ENCODE assay signal across 13 cellular contexts in genomic region chr11:61775606-61776554, GRCh38. TPM values are rescaled to one million over a fixed set of nuclear protein-coding genes. Genes with fewer than 3 reads are reported as not detected.
DNase-seq lines count a peak whose midpoint lies in the region; ATAC-seq and TF ChIP-seq lines count a peak whose summit lies in the region.
"Had no signal": no experiment of that assay in that cellular context is flagged by ENCODE, and none has a peak within 500 bp of the region (broad histone marks: within the 10 kb centered on the region; RNA-seq: fewer than 3 reads in every experiment).

No MANE protein-coding gene starts in this region.

- WGBS in neuronal stem cell (ENCODE audit: extremely low coverage in 2 of 2, insufficient read length in 2 of 2, insufficient replicate concordance in 1 of 2), 2 donors, result 100% methylated on average over 2 of the region's 20 CpGs; no CpG with 5 or more reads in 1 of the 2 donors

- no peak overlapping the region for H3K27ac Mint-ChIP-seq in CD4-positive, alpha-beta T cell
- peak overlapping the region; percentile 28 to 79 for H3K27ac Mint-ChIP-seq in effector memory CD8-positive, alpha-beta T cell
- H3K27ac Mint-ChIP-seq: activated CD8-positive, alpha-beta memory T cell treated with anti-CD3 and anti-CD28 coated beads, Interleukin-2, amount 10 ng/mL, durations not matched to agents 7 days and 5 days had no signal

- H3K4me2 ChIP-seq in neuronal stem cell (ENCODE audit: insufficient read depth, low read length, poor library complexity, severe bottlenecking), result no peak overlapping the region

- no peak for DNase-seq in CD4-positive, alpha-beta T cell
- peak in 2 of 3 experiments; percentile 23 to 32 for DNase-seq in effector memory CD8-positive, alpha-beta T cell
- DNase-seq in neuronal stem cell (ENCODE audit: low spot score) (no peak), NCI-H1930 (lab: John Stamatoyannopoulos, UW) (no peak), DMS79 treated with DMSO at 0.1 percent for 48 hours (lab: John Stamatoyannopoulos, UW) (no peak), T1000 (lab: John Stamatoyannopoulos, UW) (no peak)
- DNase-seq: NCI-H1694, occipital lobe had no signal

- peak overlapping the region; percentile 53 for H3K4ac ChIP-seq in neuronal stem cell (ENCODE audit: low read length)

- H4K91ac ChIP-seq in neuronal stem cell (ENCODE audit: low read depth, low read length, poor library complexity), result peak overlapping the region; percentile 5

- peak overlapping the region; percentile 65 for H3K23ac ChIP-seq in neuronal stem cell (ENCODE audit: low read depth, low read length, poor library complexity)

- H3K36me3 ChIP-seq in HEK293 (ENCODE audit: control insufficient read depth in 2 of 2, insufficient read depth in 1 of 2, low read length in 2 of 2) (peaks cover 0 to 4% of the 10 kb centered on the region in 2 experiments; a peak in 1 of 3 replicates), neuronal stem cell (replicated peaks in 1 of 2; ENCODE audit: control insufficient read depth in 2 of 2, insufficient read depth in 2 of 2, low read length in 2 of 2) (peaks cover 0 to 17% of the 10 kb centered on the region in 2 donors)
- H3K36me3 ChIP-seq: thyroid gland had no signal

- H3K79me1 ChIP-seq in neuronal stem cell (ENCODE audit: low read depth, low read length), result peaks cover 3% of the 10 kb centered on the region

- peak overlapping the region; percentile 94 for H2AK5ac ChIP-seq in neuronal stem cell (ENCODE audit: low read depth, low read length)

- H3K4me3 ChIP-seq in HEK293 (ENCODE audit: low read depth, low read length) (no peak overlapping the region), neuronal stem cell (ENCODE audit: low read length in 2 of 2) (peak overlapping the region in 1 of 2 donors; percentile 36)
- H3K4me3 ChIP-seq: Peyer's patch, thyroid gland had no signal

- H3K36me3 Mint-ChIP-seq in CD4-positive, alpha-beta T cell (ENCODE audit: low read depth), result no peaks in the 10 kb centered on the region
- H3K36me3 Mint-ChIP-seq in effector memory CD8-positive, alpha-beta T cell (ENCODE audit: insufficient read depth), result peaks cover 9% of the 10 kb centered on the region
- H3K36me3 Mint-ChIP-seq: activated CD8-positive, alpha-beta memory T cell treated with anti-CD3 and anti-CD28 coated beads, Interleukin-2, amount 10 ng/mL, durations not matched to agents 7 days and 5 days had no signal

- no peak overlapping the region for H4K8ac ChIP-seq in neuronal stem cell (ENCODE audit: low read depth, low read length)

- H2BK120ac ChIP-seq in neuronal stem cell (ENCODE audit: low read depth, low read length), result peak overlapping the region; percentile 31

- H3K4me1 Mint-ChIP-seq in CD4-positive, alpha-beta T cell (ENCODE audit: low read depth), result peaks cover 16% of the 10 kb centered on the region
- peaks cover 33 to 45% of the 10 kb centered on the region in 2 donors for H3K4me1 Mint-ChIP-seq in effector memory CD8-positive, alpha-beta T cell (ENCODE audit: low read depth in 2 of 2)

- H2AFZ ChIP-seq in neuronal stem cell (ENCODE audit: low read length), result no peak overlapping the region

- no peak overlapping the region for H3K14ac ChIP-seq in neuronal stem cell (ENCODE audit: low read length)

- H3K9me3 Mint-ChIP-seq in CD4-positive, alpha-beta T cell, result no peaks in the 10 kb centered on the region
- no peaks in the 10 kb centered on the region for H3K9me3 Mint-ChIP-seq in effector memory CD8-positive, alpha-beta T cell

- intact Hi-C loops in CD4-positive, alpha-beta T cell (cut with DNase I, micrococcal nuclease), result no loop called here

- peak overlapping the region; percentile 64 for H3K18ac ChIP-seq in neuronal stem cell (ENCODE audit: low read length)

- peak overlapping the region; percentile 20 for H2BK15ac ChIP-seq in neuronal stem cell (ENCODE audit: low read length)

- CTCF ChIA-PET in CD4-positive, alpha-beta T cell (lab: Charles Lee), result no interaction called here
- CTCF ChIA-PET in HEK293 (lab: Yijun Ruan, JAX), result interaction anchor here (0.7 to 2.0 kb wide), 6 partner anchors 13 to 615 kb away, joined by 3 to 11 read pairs (median 6); no protein-coding TSS in a partner anchor

- H3K27ac ChIP-seq in CD4-positive, alpha-beta T cell (ENCODE audit: low read depth, low read length), result no peak overlapping the region
- H3K27ac ChIP-seq in HEK293 (ENCODE audit: extremely low read depth, low read depth, low read length) (no peak overlapping the region), neuronal stem cell (replicated peaks; ENCODE audit: low read length) (peak overlapping the region; percentile 17)
- H3K27ac ChIP-seq: Peyer's patch, thyroid gland had no signal

- no peak for ATAC-seq in CD4-positive, alpha-beta T cell (ENCODE audit: poor library complexity)
- ATAC-seq in effector memory CD8-positive, alpha-beta T cell (replicated peaks), result peak; percentile 51
- no peak for ATAC-seq in GM19397 (IDR thresholded peaks at IDR 0.05; ENCODE audit: unreplicated experiment)

- H2BK5ac ChIP-seq in neuronal stem cell (ENCODE audit: low read length), result peak overlapping the region; percentile 82

- POLR2A ChIA-PET in CD4-positive, alpha-beta T cell (lab: Charles Lee), result interaction anchor here (0.9 kb wide), 1 partner anchor 12 kb away, joined by 3 read pairs; no protein-coding TSS in a partner anchor
- POLR2A ChIA-PET in HEK293 (lab: Yijun Ruan, JAX), result no interaction called here

- H3K4me3 Mint-ChIP-seq in CD4-positive, alpha-beta T cell, result peak overlapping the region; percentile 68
- H3K4me3 Mint-ChIP-seq in effector memory CD8-positive, alpha-beta T cell, result peak overlapping the region; percentile 59 to 68
- H3K4me3 Mint-ChIP-seq: activated CD8-positive, alpha-beta memory T cell treated with anti-CD3 and anti-CD28 coated beads, Interleukin-2, amount 10 ng/mL, durations not matched to agents 7 days and 5 days had no signal

- H3K27me3 Mint-ChIP-seq in CD4-positive, alpha-beta T cell, result no peaks in the 10 kb centered on the region
- H3K27me3 Mint-ChIP-seq in effector memory CD8-positive, alpha-beta T cell, result no peaks in the 10 kb centered on the region

- no peaks in the 10 kb centered on the region for H3K27me3 ChIP-seq in CD4-positive, alpha-beta T cell (ENCODE audit: control insufficient read depth, insufficient read depth, low read length)
- H3K27me3 ChIP-seq in neuronal stem cell (ENCODE audit: control insufficient read depth in 3 of 3, insufficient read depth in 3 of 3, low read depth in 1 of 3, low read length in 3 of 3), result no peaks in the 10 kb centered on the region
- H3K27me3 ChIP-seq: Peyer's patch, thyroid gland had no signal

- H3K4me1 ChIP-seq in HEK293 (ENCODE audit: control insufficient read depth, insufficient read depth, low read length) (no peaks in the 10 kb centered on the region), neuronal stem cell (ENCODE audit: control insufficient read depth in 2 of 2, insufficient read depth in 1 of 2, low read depth in 1 of 2, low read length in 2 of 2) (peaks cover 19 to 27% of the 10 kb centered on the region in 2 donors)

- H3K9ac ChIP-seq in neuronal stem cell (ENCODE audit: low read depth, low read length, poor library complexity), result peak overlapping the region; percentile 64

- H2BK12ac ChIP-seq in neuronal stem cell (ENCODE audit: low read length), result peak overlapping the region; percentile 22

- no peaks in the 10 kb centered on the region for H3K9me3 ChIP-seq in CD4-positive, alpha-beta T cell (ENCODE audit: control insufficient read depth, low read length)
- no peaks in the 10 kb centered on the region for H3K9me3 ChIP-seq in HEK293 (ENCODE audit: control insufficient read depth, insufficient read depth, low read depth, low read length)
- peaks cover 0 to 2% of the 10 kb centered on the region in 2 donors for H3K9me3 ChIP-seq in neuronal stem cell (replicated peaks in 1 of 2; ENCODE audit: control insufficient read depth in 2 of 2, insufficient read depth in 1 of 2, low read depth in 1 of 2, low read length in 2 of 2)
- H3K9me3 ChIP-seq: Peyer's patch, thyroid gland had no signal

- TF ChIP-seq CTCF in CD4-positive, alpha-beta T cell (IDR thresholded peaks at IDR 0.05), result no peak
- TF ChIP-seq CTCF in HEK293 (tag by site-specific recombination; IDR thresholded peaks at IDR 0.05), result no peak

TF ChIP-seq in HEK293, 187 proteins besides CTCF, POLR2A, EP300 and RAD21 (continues in another document):
- peak; percentile 39; the same call in 1 of the 2 replicates for TF ChIP-seq KLF9 (tag by site-specific recombination; IDR thresholded peaks at IDR 0.05; ENCODE audit: low read depth)
- peak; percentile 100 for TF ChIP-seq ZFHX2 (tag by site-specific recombination; conservative IDR thresholded peaks at IDR 0.05)
- TF ChIP-seq ATF2 (tag by site-specific recombination; IDR thresholded peaks at IDR 0.05; ENCODE audit: low read depth), result no peak
- TF ChIP-seq ZNF571 (tag by site-specific recombination; IDR thresholded peaks at IDR 0.05), result no peak

RNA-seq across cellular contexts. Expression of gene TMEM258, which starts 16.5 kb away (rescaled TPM):
- 10 to 100 TPM; 55.2 to 56.0 TPM for total RNA-seq in CD4-positive, alpha-beta T cell
- polyA plus RNA-seq in neuronal stem cell (2013, experiment 1 of 2), result 258 TPM
- 242 TPM for polyA plus RNA-seq in neuronal stem cell (2013, experiment 2 of 2)

RNA-seq across cellular contexts. Expression of gene FEN1, which starts 16.8 kb away (rescaled TPM):
- total RNA-seq in CD4-positive, alpha-beta T cell, result 1 to 10 TPM; 7.5 to 9.1 TPM
- polyA plus RNA-seq in neuronal stem cell (2013, experiment 1 of 2), result 30.6 TPM
- 31.0 TPM for polyA plus RNA-seq in neuronal stem cell (2013, experiment 2 of 2)

RNA-seq across cellular contexts. Expression of gene MYRF, which starts 23.4 kb away (rescaled TPM):
- total RNA-seq in CD4-positive, alpha-beta T cell, result under 1 TPM; 0.31 to 0.49 TPM
- polyA plus RNA-seq in neuronal stem cell (2013, experiment 1 of 2), result 5.7 TPM
- polyA plus RNA-seq in neuronal stem cell (2013, experiment 2 of 2), result 6.0 TPM

RNA-seq across cellular contexts. Expression of gene FADS1, which starts 40.9 kb away (rescaled TPM):
- under 1 TPM; 0.56 to 0.77 TPM for total RNA-seq in CD4-positive, alpha-beta T cell
- 171 TPM for polyA plus RNA-seq in neuronal stem cell (2013, experiment 1 of 2)
- polyA plus RNA-seq in neuronal stem cell (2013, experiment 2 of 2), result 174 TPM

RNA-seq across cellular contexts. Expression of gene FADS2, which starts 52.2 kb away (rescaled TPM):
- total RNA-seq in CD4-positive, alpha-beta T cell, result under 1 TPM; 0.08 to 0.33 TPM
- 515 TPM for polyA plus RNA-seq in neuronal stem cell (2013, experiment 1 of 2)
- polyA plus RNA-seq in neuronal stem cell (2013, experiment 2 of 2), result 508 TPM

Comparison
In these comparisons a context has a peak if more than half of its experiments do, and no peak if none do; other contexts are left out.
1. DNase-seq: peak in effector memory CD8-positive, alpha-beta T cell (2 of 3); none in CD4-positive, alpha-beta T cell (0 of 10), neuronal stem cell (single experiment), NCI-H1930 (0 of 2), DMS79 treated with DMSO at 0.1 percent for 48 hours (single experiment) and T1000 (single experiment).